In the genomic region with DNA sequence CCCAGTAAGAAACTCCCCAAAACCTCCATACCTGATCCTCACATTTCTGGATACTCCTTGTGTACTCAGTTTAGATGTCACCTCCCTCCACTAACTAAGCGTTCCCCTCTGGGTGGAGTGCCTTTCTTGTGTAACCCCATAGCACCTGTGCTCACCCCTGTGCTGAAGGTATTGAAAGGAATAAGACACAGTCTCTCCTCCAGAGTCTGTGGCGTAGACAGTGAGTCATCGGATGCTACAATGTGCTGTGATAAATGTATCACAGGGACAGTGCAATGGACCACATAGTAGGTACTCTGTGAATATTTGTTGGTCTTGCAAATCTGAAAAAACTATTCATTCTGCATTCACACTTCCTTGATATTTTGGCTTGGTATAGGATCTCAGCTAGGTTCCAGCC, we compare ENCODE assay signal across 1 cellular context.
TF ChIP-seq lines count a peak whose summit lies in the region.

No MANE protein-coding gene starts in this region.

TF ChIP-seq in liver, 16 proteins besides CTCF, POLR2A, EP300 and RAD21 (continued from another document):
- TF ChIP-seq ZBTB33 (IDR thresholded peaks at IDR 0.05) (no peak), FOXA2 (IDR thresholded peaks at IDR 0.05) (no peak), RXRA (IDR thresholded peaks at IDR 0.05) (no peak), FOXA1 (IDR thresholded peaks at IDR 0.05) (no peak), NR2F2 (IDR thresholded peaks at IDR 0.05) (no peak), SP1 (IDR thresholded peaks at IDR 0.05) (no peak), YY1 (IDR thresholded peaks at IDR 0.05) (no peak)
- TF ChIP-seq, protein P1, sequence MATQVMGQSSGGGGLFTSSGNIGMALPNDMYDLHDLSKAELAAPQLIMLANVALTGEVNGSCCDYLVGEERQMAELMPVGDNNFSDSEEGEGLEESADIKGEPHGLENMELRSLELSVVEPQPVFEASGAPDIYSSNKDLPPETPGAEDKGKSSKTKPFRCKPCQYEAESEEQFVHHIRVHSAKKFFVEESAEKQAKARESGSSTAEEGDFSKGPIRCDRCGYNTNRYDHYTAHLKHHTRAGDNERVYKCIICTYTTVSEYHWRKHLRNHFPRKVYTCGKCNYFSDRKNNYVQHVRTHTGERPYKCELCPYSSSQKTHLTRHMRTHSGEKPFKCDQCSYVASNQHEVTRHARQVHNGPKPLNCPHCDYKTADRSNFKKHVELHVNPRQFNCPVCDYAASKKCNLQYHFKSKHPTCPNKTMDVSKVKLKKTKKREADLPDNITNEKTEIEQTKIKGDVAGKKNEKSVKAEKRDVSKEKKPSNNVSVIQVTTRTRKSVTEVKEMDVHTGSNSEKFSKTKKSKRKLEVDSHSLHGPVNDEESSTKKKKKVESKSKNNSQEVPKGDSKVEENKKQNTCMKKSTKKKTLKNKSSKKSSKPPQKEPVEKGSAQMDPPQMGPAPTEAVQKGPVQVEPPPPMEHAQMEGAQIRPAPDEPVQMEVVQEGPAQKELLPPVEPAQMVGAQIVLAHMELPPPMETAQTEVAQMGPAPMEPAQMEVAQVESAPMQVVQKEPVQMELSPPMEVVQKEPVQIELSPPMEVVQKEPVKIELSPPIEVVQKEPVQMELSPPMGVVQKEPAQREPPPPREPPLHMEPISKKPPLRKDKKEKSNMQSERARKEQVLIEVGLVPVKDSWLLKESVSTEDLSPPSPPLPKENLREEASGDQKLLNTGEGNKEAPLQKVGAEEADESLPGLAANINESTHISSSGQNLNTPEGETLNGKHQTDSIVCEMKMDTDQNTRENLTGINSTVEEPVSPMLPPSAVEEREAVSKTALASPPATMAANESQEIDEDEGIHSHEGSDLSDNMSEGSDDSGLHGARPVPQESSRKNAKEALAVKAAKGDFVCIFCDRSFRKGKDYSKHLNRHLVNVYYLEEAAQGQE (IDR thresholded peaks at IDR 0.05) = no peak
- TF ChIP-seq, protein P2, sequence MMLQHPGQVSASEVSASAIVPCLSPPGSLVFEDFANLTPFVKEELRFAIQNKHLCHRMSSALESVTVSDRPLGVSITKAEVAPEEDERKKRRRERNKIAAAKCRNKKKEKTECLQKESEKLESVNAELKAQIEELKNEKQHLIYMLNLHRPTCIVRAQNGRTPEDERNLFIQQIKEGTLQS (IDR thresholded peaks at IDR 0.05) = no peak
- TF ChIP-seq, protein P3, sequence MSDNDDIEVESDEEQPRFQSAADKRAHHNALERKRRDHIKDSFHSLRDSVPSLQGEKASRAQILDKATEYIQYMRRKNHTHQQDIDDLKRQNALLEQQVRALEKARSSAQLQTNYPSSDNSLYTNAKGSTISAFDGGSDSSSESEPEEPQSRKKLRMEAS (IDR thresholded peaks at IDR 0.05) = no peak
